Comparison of ENCODE assay signal across 16 cellular contexts in genomic region chr16:4260360-4260759, GRCh38. TPM values are rescaled to one million over a fixed set of nuclear protein-coding genes. Genes with fewer than 3 reads are reported as not detected.
A peak's percentile ranks its signal among the peaks of the same experiment; 100 is the strongest.
DNase-seq lines count a peak whose midpoint lies in the region; ATAC-seq and TF ChIP-seq lines count a peak whose summit lies in the region.
"Had no signal": no experiment of that assay in that cellular context is flagged by ENCODE, and none has a peak within 500 bp of the region (broad histone marks: within the 10 kb centered on the region; RNA-seq: fewer than 3 reads in every experiment).

No MANE protein-coding gene starts in this region.

- ATAC-seq in mucosa of descending colon = peak; percentile 94
- no peak for ATAC-seq in activated CD8-positive, alpha-beta memory T cell treated with anti-CD3 and anti-CD28 coated beads, Interleukin-2, amount 10 ng/mL, durations not matched to agents 7 days and 5 days
- ATAC-seq: gastrocnemius medialis, WTC11 had no signal

- no peaks in the 10 kb centered on the region for H3K27me3 ChIP-seq in Peyer's patch
- H3K27me3 ChIP-seq: gastrocnemius medialis, testis had no signal

- H3K9me3 ChIP-seq in Peyer's patch (no peaks in the 10 kb centered on the region), mucosa of descending colon (no peaks in the 10 kb centered on the region)
- H3K9me3 ChIP-seq: gastrocnemius medialis, testis had no signal

- no peak overlapping the region for H3K4me3 Mint-ChIP-seq in activated T-helper 1 cell treated with anti-CD3 and anti-CD28 coated beads, Interleukin-12 subunit alpha, Interleukin-12 subunit beta, Interleukin-2, Interleukin-4 antibody, amounts not matched to agents 30 ng/mL and 10 ng/mL and 1 ng/mL, durations not matched to agents 14 hours and 24 hours and 36 hours
- H3K4me3 Mint-ChIP-seq in activated CD8-positive, alpha-beta memory T cell treated with anti-CD3 and anti-CD28 coated beads, Interleukin-2, amount 10 ng/mL, durations not matched to agents 7 days and 5 days = no peak overlapping the region
- H3K4me3 Mint-ChIP-seq: activated naive CD4-positive, alpha-beta T cell treated with anti-CD3 and anti-CD28 coated beads, Interleukin-2, amount 10 ng/mL, durations not matched to agents 7 days and 5 days; endodermal cell; WTC11 had no signal

- H3K4me1 Mint-ChIP-seq in activated T-helper 1 cell treated with anti-CD3 and anti-CD28 coated beads, Interleukin-12 subunit alpha, Interleukin-12 subunit beta, Interleukin-2, Interleukin-4 antibody, amounts not matched to agents 30 ng/mL and 10 ng/mL and 1 ng/mL, durations not matched to agents 14 hours and 24 hours and 36 hours (ENCODE audit: low read depth) = no peaks in the 10 kb centered on the region
- H3K4me1 Mint-ChIP-seq in activated CD8-positive, alpha-beta memory T cell treated with anti-CD3 and anti-CD28 coated beads, Interleukin-2, amount 10 ng/mL, durations not matched to agents 7 days and 5 days = peaks cover 3% of the 10 kb centered on the region
- H3K4me1 Mint-ChIP-seq: endodermal cell had no signal

- H3K36me3 Mint-ChIP-seq in activated T-helper 1 cell treated with anti-CD3 and anti-CD28 coated beads, Interleukin-12 subunit alpha, Interleukin-12 subunit beta, Interleukin-2, Interleukin-4 antibody, amounts not matched to agents 30 ng/mL and 10 ng/mL and 1 ng/mL, durations not matched to agents 14 hours and 24 hours and 36 hours (ENCODE audit: low read depth) = peaks cover 16% of the 10 kb centered on the region
- peaks cover 16% of the 10 kb centered on the region for H3K36me3 Mint-ChIP-seq in activated CD8-positive, alpha-beta memory T cell treated with anti-CD3 and anti-CD28 coated beads, Interleukin-2, amount 10 ng/mL, durations not matched to agents 7 days and 5 days

- TF ChIP-seq CTCF in Peyer's patch (IDR thresholded peaks at IDR 0.05) (no peak), mucosa of descending colon (IDR thresholded peaks at IDR 0.05) (no peak)

- CTCF ChIA-PET in activated CD8-positive, alpha-beta memory T cell treated with anti-CD3 and anti-CD28 coated beads, Interleukin-2, amount 10 ng/mL, durations not matched to agents 7 days and 5 days (lab: Charles Lee) = interaction anchor here (0.6 to 12.6 kb wide), 3 partner anchors 11 to 309 kb away, joined by 3 to 218 read pairs (median 11); partner anchors contain the start of gene TFAP4

- H3K27me3 Mint-ChIP-seq in activated T-helper 1 cell treated with anti-CD3 and anti-CD28 coated beads, Interleukin-12 subunit alpha, Interleukin-12 subunit beta, Interleukin-2, Interleukin-4 antibody, amounts not matched to agents 30 ng/mL and 10 ng/mL and 1 ng/mL, durations not matched to agents 14 hours and 24 hours and 36 hours (ENCODE audit: insufficient read depth) = no peaks in the 10 kb centered on the region
- no peaks in the 10 kb centered on the region for H3K27me3 Mint-ChIP-seq in activated CD8-positive, alpha-beta memory T cell treated with anti-CD3 and anti-CD28 coated beads, Interleukin-2, amount 10 ng/mL, durations not matched to agents 7 days and 5 days
- H3K27me3 Mint-ChIP-seq: activated naive CD4-positive, alpha-beta T cell treated with anti-CD3 and anti-CD28 coated beads, Interleukin-2, amount 10 ng/mL, durations not matched to agents 7 days and 5 days had no signal

- no peaks in the 10 kb centered on the region for H3K9me3 Mint-ChIP-seq in activated T-helper 1 cell treated with anti-CD3 and anti-CD28 coated beads, Interleukin-12 subunit alpha, Interleukin-12 subunit beta, Interleukin-2, Interleukin-4 antibody, amounts not matched to agents 30 ng/mL and 10 ng/mL and 1 ng/mL, durations not matched to agents 14 hours and 24 hours and 36 hours
- H3K9me3 Mint-ChIP-seq in activated CD8-positive, alpha-beta memory T cell treated with anti-CD3 and anti-CD28 coated beads, Interleukin-2, amount 10 ng/mL, durations not matched to agents 7 days and 5 days (ENCODE audit: low read depth) = no peaks in the 10 kb centered on the region
- H3K9me3 Mint-ChIP-seq: activated naive CD4-positive, alpha-beta T cell treated with anti-CD3 and anti-CD28 coated beads, Interleukin-2, amount 10 ng/mL, durations not matched to agents 7 days and 5 days; endodermal cell; WTC11 had no signal

- H3K4me1 ChIP-seq in Peyer's patch (peaks cover 0 to 9% (median 4%) of the 10 kb centered on the region in 4 donors), mucosa of descending colon (ENCODE audit: low read depth) (peaks cover 24% of the 10 kb centered on the region)

- H3K27ac ChIP-seq in Peyer's patch = peak overlapping the region in 3 of 4 donors; percentile 32 to 83 (median 55)
- H3K27ac ChIP-seq: gastrocnemius medialis, testis had no signal

- H3K36me3 ChIP-seq in Peyer's patch (peaks cover 0 to 9% (median 0%) of the 10 kb centered on the region in 3 donors), mucosa of descending colon (ENCODE audit: low read depth) (no peaks in the 10 kb centered on the region)

- H3K4me3 ChIP-seq in Peyer's patch (peak overlapping the region in 2 of 4 donors; percentile 44 to 47), mucosa of descending colon (no peak overlapping the region)
- H3K4me3 ChIP-seq: gastrocnemius medialis, testis had no signal

- peak; percentile 82 to 85 for TF ChIP-seq POLR2A in Peyer's patch (IDR thresholded peaks at IDR 0.05)

- DNase-seq in DMS53 (lab: John Stamatoyannopoulos, UW) (peak; percentile 98), NCI-H2029 (lab: John Stamatoyannopoulos, UW) (peak; percentile 93), Peyer's patch (peak in 2 of 3 donors; percentile 90 to 93), mucosa of descending colon (peak; percentile 90 to 93 (median 92)), NAMALWA (ENCODE audit: low spot score) (no peak)
- DNase-seq in activated T-helper 1 cell treated with anti-CD3 and anti-CD28 coated beads, Interleukin-12 subunit alpha, Interleukin-12 subunit beta, Interleukin-2, Interleukin-4 antibody, amounts not matched to agents 30 ng/mL and 10 ng/mL and 1 ng/mL, durations not matched to agents 14 hours and 24 hours and 36 hours (ENCODE audit: low spot score) = no peak
- DNase-seq in activated CD8-positive, alpha-beta memory T cell treated with anti-CD3 and anti-CD28 coated beads, Interleukin-2, amount 10 ng/mL, durations not matched to agents 7 days and 5 days = no peak
- DNase-seq in activated CD4-positive, CD25-positive, alpha-beta regulatory T cell (lab: John Stamatoyannopoulos, UW) = no peak
- DNase-seq: activated naive CD4-positive, alpha-beta T cell treated with anti-CD3 and anti-CD28 coated beads, Interleukin-2, amount 10 ng/mL, durations not matched to agents 7 days and 5 days; endodermal cell; gastrocnemius medialis; midbrain; NCI-H1694 treated with DMSO at 0.1 percent for 48 hours; testis had no signal

- intact Hi-C loops in mucosa of descending colon (cut with DNase I, micrococcal nuclease) = no loop called here
- intact Hi-C loops in activated T-helper 1 cell treated with anti-CD3 and anti-CD28 coated beads, Interleukin-12 subunit alpha, Interleukin-12 subunit beta, Interleukin-2, Interleukin-4 antibody, amounts not matched to agents 30 ng/mL and 10 ng/mL and 1 ng/mL, durations not matched to agents 14 hours and 24 hours and 36 hours (cut with micrococcal nuclease) = no loop called here

- H3K27ac Mint-ChIP-seq in activated T-helper 1 cell treated with anti-CD3 and anti-CD28 coated beads, Interleukin-12 subunit alpha, Interleukin-12 subunit beta, Interleukin-2, Interleukin-4 antibody, amounts not matched to agents 30 ng/mL and 10 ng/mL and 1 ng/mL, durations not matched to agents 14 hours and 24 hours and 36 hours = no peak overlapping the region
- no peak overlapping the region for H3K27ac Mint-ChIP-seq in activated CD8-positive, alpha-beta memory T cell treated with anti-CD3 and anti-CD28 coated beads, Interleukin-2, amount 10 ng/mL, durations not matched to agents 7 days and 5 days
- H3K27ac Mint-ChIP-seq: activated naive CD4-positive, alpha-beta T cell treated with anti-CD3 and anti-CD28 coated beads, Interleukin-2, amount 10 ng/mL, durations not matched to agents 7 days and 5 days; endodermal cell had no signal

RNA-seq across cellular contexts. Expression of gene TFAP4, which starts 12.5 kb away (rescaled TPM):
- 10 to 100 TPM in 1 of 4 donors, 1 to 10 TPM in 3; 7.5 to 20.6 (median 8.9) TPM for total RNA-seq in Peyer's patch
- total RNA-seq in mucosa of descending colon = 10 to 100 TPM in 2 of 3 donors, 1 to 10 TPM in 1; 10.0 to 12.2 (median 12.1) TPM
- 48.3 and 49.2 TPM in 2 replicates for total RNA-seq in activated T-helper 1 cell treated with anti-CD3 and anti-CD28 coated beads, Interleukin-12 subunit alpha, Interleukin-12 subunit beta, Interleukin-2, Interleukin-4 antibody, amounts not matched to agents 30 ng/mL and 10 ng/mL and 1 ng/mL, durations not matched to agents 14 hours and 24 hours and 36 hours
- total RNA-seq in activated CD8-positive, alpha-beta memory T cell treated with anti-CD3 and anti-CD28 coated beads, Interleukin-2, amount 10 ng/mL, durations not matched to agents 7 days and 5 days = 10 to 100 TPM; 18.0 to 27.2 TPM

RNA-seq across cellular contexts. Expression of gene SRL, which starts 18.5 kb away (rescaled TPM):
- total RNA-seq in Peyer's patch (1 to 10 TPM in 1 of 4 donors, under 1 TPM in 3; 0.35 to 1.7 (median 0.63) TPM), mucosa of descending colon (1 to 10 TPM in 1 of 3 donors, under 1 TPM in 2; 0.35 to 1.2 (median 0.41) TPM)
- not detected in 2 replicates for total RNA-seq in activated T-helper 1 cell treated with anti-CD3 and anti-CD28 coated beads, Interleukin-12 subunit alpha, Interleukin-12 subunit beta, Interleukin-2, Interleukin-4 antibody, amounts not matched to agents 30 ng/mL and 10 ng/mL and 1 ng/mL, durations not matched to agents 14 hours and 24 hours and 36 hours
- total RNA-seq in activated CD8-positive, alpha-beta memory T cell treated with anti-CD3 and anti-CD28 coated beads, Interleukin-2, amount 10 ng/mL, durations not matched to agents 7 days and 5 days = not detected
- total RNA-seq: endodermal cell, HT1080 had no signal

RNA-seq across cellular contexts. Expression of gene GLIS2, which starts 55.5 kb away (rescaled TPM):
- 1 to 10 TPM in 3 of 4 donors, under 1 TPM in 1; 0.35 to 3.3 (median 1.7) TPM for total RNA-seq in Peyer's patch
- total RNA-seq in mucosa of descending colon = 10 to 100 TPM in 1 of 3 donors, 1 to 10 TPM in 2; 1.7 to 21.1 (median 2.9) TPM
- 0.54 TPM in 2 replicates for total RNA-seq in activated T-helper 1 cell treated with anti-CD3 and anti-CD28 coated beads, Interleukin-12 subunit alpha, Interleukin-12 subunit beta, Interleukin-2, Interleukin-4 antibody, amounts not matched to agents 30 ng/mL and 10 ng/mL and 1 ng/mL, durations not matched to agents 14 hours and 24 hours and 36 hours
- under 1 TPM; 0.55 to 0.63 TPM for total RNA-seq in activated CD8-positive, alpha-beta memory T cell treated with anti-CD3 and anti-CD28 coated beads, Interleukin-2, amount 10 ng/mL, durations not matched to agents 7 days and 5 days

Comparison
In these comparisons a context has a peak if more than half of its experiments do, and no peak if none do; other contexts are left out.
1. DNase-seq: peak in DMS53 (single experiment), NCI-H2029 (single experiment), Peyer's patch (2 of 3) and mucosa of descending colon (3 of 3); none in activated T-helper 1 cell treated with anti-CD3 and anti-CD28 coated beads, Interleukin-12 subunit alpha, Interleukin-12 subunit beta, Interleukin-2, Interleukin-4 antibody, amounts not matched to agents 30 ng/mL and 10 ng/mL and 1 ng/mL, durations not matched to agents 14 hours and 24 hours and 36 hours (single experiment), activated CD8-positive, alpha-beta memory T cell treated with anti-CD3 and anti-CD28 coated beads, Interleukin-2, amount 10 ng/mL, durations not matched to agents 7 days and 5 days (single experiment), activated CD4-positive, CD25-positive, alpha-beta regulatory T cell (0 of 4) and NAMALWA (single experiment).